24 cellular contexts compared by ENCODE assay signal in genomic region chrX:77595848-77596247, GRCh38.
"Had no signal": no experiment of that assay in that cellular context is flagged by ENCODE, and none has a peak within 500 bp of the region (broad histone marks: within the 10 kb centered on the region; RNA-seq: fewer than 3 reads in every experiment).

No MANE protein-coding gene starts in this region.

- ATAC-seq: activated CD8-positive, alpha-beta T cell treated with anti-CD3 and anti-CD28 coated beads, Interleukin-2, amount 10 ng/mL, durations not matched to agents 7 days and 5 days; activated naive CD4-positive, alpha-beta T cell treated with anti-CD3 and anti-CD28 coated beads, Interleukin-2, amount 50 U/mL, for 72 hours; effector memory CD8-positive, alpha-beta T cell; esophagus mucosa; left ventricle myocardium superior; natural killer cell treated with Interleukin-12 subunit alpha and Interleukin-12 subunit beta and Interleukin-15 and Interleukin-18, amount 100 ng/mL, for 72 hours; psoas muscle; stimulated activated naive CD8-positive, alpha-beta T cell treated with anti-CD3 and anti-CD28 coated beads, Interleukin-15, Interleukin-2, amounts not matched to agents 100 U/mL and 50 U/mL, for 24 hours; T-helper 17 cell had no signal

- H3K4me3 Mint-ChIP-seq: activated CD8-positive, alpha-beta T cell treated with anti-CD3 and anti-CD28 coated beads, Interleukin-2, amount 10 ng/mL, durations not matched to agents 7 days and 5 days; effector memory CD8-positive, alpha-beta T cell; immature natural killer cell; T-helper 17 cell had no signal

- H3K27ac Mint-ChIP-seq: activated CD8-positive, alpha-beta T cell treated with anti-CD3 and anti-CD28 coated beads, Interleukin-2, amount 10 ng/mL, durations not matched to agents 7 days and 5 days; activated naive CD4-positive, alpha-beta T cell treated with anti-CD3 and anti-CD28 coated beads, Interleukin-2, amount 50 U/mL, for 72 hours; effector memory CD8-positive, alpha-beta T cell; immature natural killer cell; T-helper 17 cell had no signal

- H3K4me1 ChIP-seq: ascending aorta, colonic mucosa, psoas muscle, right atrium auricular region, upper lobe of left lung had no signal

- H3K4me3 ChIP-seq: ascending aorta, colonic mucosa, dorsolateral prefrontal cortex, ovary, psoas muscle, right atrium auricular region, upper lobe of left lung had no signal

- H3K27me3 ChIP-seq: ascending aorta, colonic mucosa, ovary, right atrium auricular region, upper lobe of left lung had no signal

- H3K9me3 Mint-ChIP-seq: activated naive CD4-positive, alpha-beta T cell treated with anti-CD3 and anti-CD28 coated beads, Interleukin-2, amount 50 U/mL, for 72 hours; effector memory CD8-positive, alpha-beta T cell; immature natural killer cell; natural killer cell treated with Interleukin-12 subunit alpha and Interleukin-12 subunit beta and Interleukin-15 and Interleukin-18, amount 100 ng/mL, for 72 hours had no signal

- H3K9me3 ChIP-seq: ascending aorta, colonic mucosa, ovary, psoas muscle, right atrium auricular region, upper lobe of left lung had no signal

- H3K27me3 Mint-ChIP-seq: effector memory CD8-positive, alpha-beta T cell; natural killer cell treated with Interleukin-12 subunit alpha and Interleukin-12 subunit beta and Interleukin-15 and Interleukin-18, amount 100 ng/mL, for 72 hours; T-helper 17 cell had no signal

- DNase-seq: activated CD4-positive, alpha-beta T cell treated with anti-CD3 and anti-CD28 coated beads for 4 hours; activated CD4-positive, CD25-positive, alpha-beta regulatory T cell; activated CD8-positive, alpha-beta T cell treated with anti-CD3 and anti-CD28 coated beads, Interleukin-2, amount 10 ng/mL, durations not matched to agents 7 days and 5 days; central memory CD4-positive, alpha-beta T cell; colonic mucosa; dorsolateral prefrontal cortex; effector memory CD8-positive, alpha-beta T cell; immature natural killer cell; left ventricle myocardium superior; midbrain; ovary; psoas muscle; stimulated activated CD4-positive, alpha-beta T cell treated with anti-CD3 and anti-CD28 coated beads, Interleukin-12 subunit alpha, Interleukin-12 subunit beta, amount 100 ng/mL, for 4 hours; stimulated activated CD4-positive, alpha-beta T cell treated with anti-CD3 and anti-CD28 coated beads, Interleukin-4, amount 100 ng/mL, for 4 hours; stimulated activated naive CD8-positive, alpha-beta T cell treated with anti-CD3 and anti-CD28 coated beads, Interleukin-15, Interleukin-2, amounts not matched to agents 100 U/mL and 50 U/mL, for 24 hours; SW 1271; T-helper 17 cell; upper lobe of left lung had no signal

- H3K27ac ChIP-seq: ascending aorta, colonic mucosa, dorsolateral prefrontal cortex, ovary, psoas muscle, right atrium auricular region, upper lobe of left lung had no signal

- FAIRE-seq: endothelial cell of umbilical vein had no signal

- H3K36me3 ChIP-seq: ascending aorta, colonic mucosa, ovary, right atrium auricular region had no signal
